ENCODE assay signal across 9 cellular contexts in the genomic region with DNA sequence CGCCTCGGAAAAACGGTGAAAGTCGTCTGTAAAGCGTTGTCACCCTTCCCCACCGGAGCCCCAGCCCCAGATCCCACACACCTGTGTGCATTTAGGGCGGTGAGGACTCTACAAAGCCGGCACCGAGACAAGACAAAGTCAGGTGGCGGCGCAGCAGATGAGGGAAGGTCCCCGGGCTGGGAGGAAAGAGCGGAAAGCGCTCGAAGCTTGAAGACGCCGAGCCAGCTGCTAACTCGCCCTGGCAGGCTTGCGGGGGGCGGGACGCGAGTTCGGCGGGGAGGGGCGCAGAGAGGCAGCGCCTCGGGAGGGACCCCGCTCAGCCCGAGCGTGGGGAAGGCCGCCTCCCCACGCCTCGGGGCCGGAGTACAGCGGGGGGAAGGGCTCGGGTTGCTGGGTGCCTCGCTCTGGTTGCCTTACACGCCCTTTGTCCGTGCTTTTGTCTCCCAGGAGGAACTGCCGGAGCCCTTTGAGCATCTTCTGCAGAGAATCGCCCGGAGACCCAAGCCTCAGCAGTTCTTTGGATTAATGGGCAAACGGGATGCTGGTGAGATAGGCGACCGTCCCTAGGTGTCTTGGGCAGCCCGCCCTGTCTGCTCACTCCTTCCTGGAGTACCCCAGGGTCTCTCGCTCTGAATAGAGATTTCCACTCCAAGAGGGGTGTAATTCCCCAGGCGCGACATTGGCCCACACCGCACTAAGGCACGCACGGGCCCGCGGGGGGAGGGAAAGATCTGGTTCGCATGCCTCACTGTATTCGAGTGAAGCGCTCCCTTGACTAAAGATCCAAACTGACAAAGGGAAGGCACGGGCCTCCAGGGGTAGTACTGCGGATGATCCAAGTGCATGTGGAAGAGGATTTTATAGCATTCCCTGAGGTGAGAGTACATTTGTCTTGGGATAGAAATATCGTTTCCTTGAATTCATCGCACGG. TPM values are rescaled to one million over a fixed set of nuclear protein-coding genes. Genes with fewer than 3 reads are reported as not detected.
DNase-seq lines count a peak whose midpoint lies in the region; ATAC-seq and TF ChIP-seq lines count a peak whose summit lies in the region.
"Had no signal": no experiment of that assay in that cellular context is flagged by ENCODE, and none has a peak within 500 bp of the region (broad histone marks: within the 10 kb centered on the region; RNA-seq: fewer than 3 reads in every experiment).

No MANE protein-coding gene starts in this region.

- peak overlapping the region; percentile 77 for H3K4me2 ChIP-seq in neural cell (ENCODE audit: low read length)

- peaks cover 47% of the 10 kb centered on the region for H3K79me2 ChIP-seq in neural cell (replicated peaks; ENCODE audit: insufficient read depth, low read length)

- peaks cover 44 to 53% of the 10 kb centered on the region in 2 donors for H3K27me3 ChIP-seq in duodenal mucosa (ENCODE audit: control insufficient read depth in 1 of 2, insufficient read depth in 2 of 2, low read length in 2 of 2)
- H3K27me3 ChIP-seq in neural cell (ENCODE audit: insufficient read depth, low read depth, low read length), result peaks cover 46% of the 10 kb centered on the region

- H3K27ac ChIP-seq in duodenal mucosa (ENCODE audit: low read depth, low read length), result no peak overlapping the region
- H3K27ac ChIP-seq in neural cell (ENCODE audit: low read length), result peak overlapping the region; percentile 86

- H3F3A ChIP-seq in neural cell (ENCODE audit: insufficient read depth, low read length, poor library complexity, severe bottlenecking), result peaks cover 6% of the 10 kb centered on the region

- no peaks in the 10 kb centered on the region for H3K9me2 ChIP-seq in neural cell (ENCODE audit: insufficient read depth, low read length)

- DNase-seq in AG20443 (ENCODE audit: low spot score) (peak; percentile 17), HEK293T (ENCODE audit: extremely low spot score) (peak; percentile 9), HK-2 (ENCODE audit: unreplicated experiment) (no peak), NCI-H446 treated with DMSO at 0.1 percent for 48 hours (lab: John Stamatoyannopoulos, UW) (no peak)
- no peak for DNase-seq in activated CD8-positive, alpha-beta memory T cell treated with anti-CD3 and anti-CD28 coated beads, Interleukin-2, amount 50 U/mL, for 4 hours
- DNase-seq: activated effector memory CD4-positive, alpha-beta T cell treated with Interleukin-2 at 50 U/mL for 16 hours had no signal

- H3K4me1 ChIP-seq in duodenal mucosa (ENCODE audit: control insufficient read depth in 1 of 2, insufficient read depth in 2 of 2, low read length in 2 of 2), result peaks cover 7 to 10% of the 10 kb centered on the region in 2 donors

- peak; percentile 9 for TF ChIP-seq RAD21 in neural cell (conservative IDR thresholded peaks at IDR 0.05)

- ATAC-seq in HG02798 (IDR thresholded peaks at IDR 0.05; ENCODE audit: poor library complexity, unreplicated experiment), result no peak

- TF ChIP-seq CTCF in neural cell (IDR thresholded peaks at IDR 0.05; ENCODE audit: poor library complexity, severe bottlenecking), result no peak

- H3K9me3 ChIP-seq in duodenal mucosa (ENCODE audit: control insufficient read depth in 1 of 2, low read length in 2 of 2), result no peaks in the 10 kb centered on the region
- no peaks in the 10 kb centered on the region for H3K9me3 ChIP-seq in neural cell (ENCODE audit: low read length)

- TF ChIP-seq EP300 in neural cell (conservative IDR thresholded peaks at IDR 0.05; ENCODE audit: poor library complexity, severe bottlenecking), result no peak

- CTCF ChIA-PET in HEK293T (lab: Yijun Ruan, JAX), result no interaction called here

- H3K4me3 ChIP-seq in duodenal mucosa (ENCODE audit: low read depth in 1 of 2, low read length in 2 of 2), result peak overlapping the region; percentile 31 to 32
- peak overlapping the region; percentile 80 for H3K4me3 ChIP-seq in neural cell (ENCODE audit: low read length)

- H3K9ac ChIP-seq in duodenal mucosa (ENCODE audit: low read depth in 1 of 2, low read length in 2 of 2), result no peak overlapping the region
- peak overlapping the region; percentile 86 for H3K9ac ChIP-seq in neural cell (ENCODE audit: low read length)

- peak overlapping the region; percentile 21 for H2AFZ ChIP-seq in neural cell (ENCODE audit: low read depth, low read length)

- no peaks in the 10 kb centered on the region for H4K20me1 ChIP-seq in neural cell (ENCODE audit: insufficient read depth)

- POLR2A ChIA-PET in HEK293T (lab: Yijun Ruan, JAX), result interaction anchor here (0.7 kb wide), 1 partner anchor 727 kb away, joined by 3 read pairs; no protein-coding TSS in a partner anchor

- H3K36me3 ChIP-seq in duodenal mucosa (ENCODE audit: control insufficient read depth in 1 of 2, insufficient read depth in 2 of 2, low read length in 2 of 2) (no peaks in the 10 kb centered on the region), neural cell (ENCODE audit: insufficient read depth, low read length) (no peaks in the 10 kb centered on the region)

TF ChIP-seq in HEK293T, 16 proteins besides CTCF, POLR2A, EP300 and RAD21:
- TF ChIP-seq NFRKB (IDR thresholded peaks at IDR 0.05) (no peak), TARDBP (IDR thresholded peaks at IDR 0.05) (no peak), LEF1 (IDR thresholded peaks at IDR 0.05; ENCODE audit: borderline replicate concordance) (no peak), L3MBTL2 (conservative IDR thresholded peaks at IDR 0.05) (peak; percentile 18; the same call in 1 of the 2 replicates), SUZ12 (IDR thresholded peaks at IDR 0.05) (no peak)
- TF ChIP-seq, protein P1, sequence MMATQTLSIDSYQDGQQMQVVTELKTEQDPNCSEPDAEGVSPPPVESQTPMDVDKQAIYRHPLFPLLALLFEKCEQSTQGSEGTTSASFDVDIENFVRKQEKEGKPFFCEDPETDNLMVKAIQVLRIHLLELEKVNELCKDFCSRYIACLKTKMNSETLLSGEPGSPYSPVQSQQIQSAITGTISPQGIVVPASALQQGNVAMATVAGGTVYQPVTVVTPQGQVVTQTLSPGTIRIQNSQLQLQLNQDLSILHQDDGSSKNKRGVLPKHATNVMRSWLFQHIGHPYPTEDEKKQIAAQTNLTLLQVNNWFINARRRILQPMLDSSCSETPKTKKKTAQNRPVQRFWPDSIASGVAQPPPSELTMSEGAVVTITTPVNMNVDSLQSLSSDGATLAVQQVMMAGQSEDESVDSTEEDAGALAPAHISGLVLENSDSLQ (IDR thresholded peaks at IDR 0.05), result no peak

TF ChIP-seq in neural cell, 6 proteins besides CTCF, POLR2A, EP300 and RAD21:
- TF ChIP-seq, protein P2, sequence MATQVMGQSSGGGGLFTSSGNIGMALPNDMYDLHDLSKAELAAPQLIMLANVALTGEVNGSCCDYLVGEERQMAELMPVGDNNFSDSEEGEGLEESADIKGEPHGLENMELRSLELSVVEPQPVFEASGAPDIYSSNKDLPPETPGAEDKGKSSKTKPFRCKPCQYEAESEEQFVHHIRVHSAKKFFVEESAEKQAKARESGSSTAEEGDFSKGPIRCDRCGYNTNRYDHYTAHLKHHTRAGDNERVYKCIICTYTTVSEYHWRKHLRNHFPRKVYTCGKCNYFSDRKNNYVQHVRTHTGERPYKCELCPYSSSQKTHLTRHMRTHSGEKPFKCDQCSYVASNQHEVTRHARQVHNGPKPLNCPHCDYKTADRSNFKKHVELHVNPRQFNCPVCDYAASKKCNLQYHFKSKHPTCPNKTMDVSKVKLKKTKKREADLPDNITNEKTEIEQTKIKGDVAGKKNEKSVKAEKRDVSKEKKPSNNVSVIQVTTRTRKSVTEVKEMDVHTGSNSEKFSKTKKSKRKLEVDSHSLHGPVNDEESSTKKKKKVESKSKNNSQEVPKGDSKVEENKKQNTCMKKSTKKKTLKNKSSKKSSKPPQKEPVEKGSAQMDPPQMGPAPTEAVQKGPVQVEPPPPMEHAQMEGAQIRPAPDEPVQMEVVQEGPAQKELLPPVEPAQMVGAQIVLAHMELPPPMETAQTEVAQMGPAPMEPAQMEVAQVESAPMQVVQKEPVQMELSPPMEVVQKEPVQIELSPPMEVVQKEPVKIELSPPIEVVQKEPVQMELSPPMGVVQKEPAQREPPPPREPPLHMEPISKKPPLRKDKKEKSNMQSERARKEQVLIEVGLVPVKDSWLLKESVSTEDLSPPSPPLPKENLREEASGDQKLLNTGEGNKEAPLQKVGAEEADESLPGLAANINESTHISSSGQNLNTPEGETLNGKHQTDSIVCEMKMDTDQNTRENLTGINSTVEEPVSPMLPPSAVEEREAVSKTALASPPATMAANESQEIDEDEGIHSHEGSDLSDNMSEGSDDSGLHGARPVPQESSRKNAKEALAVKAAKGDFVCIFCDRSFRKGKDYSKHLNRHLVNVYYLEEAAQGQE (IDR thresholded peaks at IDR 0.05; ENCODE audit: borderline replicate concordance), result peak; percentile 61
- TF ChIP-seq POLR2AphosphoS5 (IDR thresholded peaks at IDR 0.05), result peak; percentile 18
- TF ChIP-seq SMC3 (conservative IDR thresholded peaks at IDR 0.05; ENCODE audit: poor library complexity), result no peak

RNA-seq across cellular contexts. Expression of a gene that starts 1.7 kb away (rescaled TPM):
- 3,985 and 4,629 TPM in 2 replicates for polyA plus RNA-seq in neural cell
- polyA minus RNA-seq in neural cell, result 1,326 and 1,458 TPM in 2 replicates

Comparison
In these comparisons a context has a peak if more than half of its experiments do, and no peak if none do; other contexts are left out.
1. DNase-seq: peak in AG20443 (single experiment) and HEK293T (single experiment); none in HK-2 (single experiment), activated CD8-positive, alpha-beta memory T cell treated with anti-CD3 and anti-CD28 coated beads, Interleukin-2, amount 50 U/mL, for 4 hours (single experiment) and NCI-H446 treated with DMSO at 0.1 percent for 48 hours (single experiment).